ENCODE assay signal across 8 cellular contexts in genomic region chr19:15417699-15418098, GRCh38. TPM values are rescaled to one million over a fixed set of nuclear protein-coding genes. Genes with fewer than 3 reads are reported as not detected.
A peak's percentile ranks its signal among the peaks of the same experiment; 100 is the strongest.
DNase-seq lines count a peak whose midpoint lies in the region; ATAC-seq and TF ChIP-seq lines count a peak whose summit lies in the region.

No MANE protein-coding gene starts in this region.

- no peak for DNase-seq in A673 (ENCODE audit: low spot score)
- DNase-seq in HFF-Myc (ENCODE audit: extremely low read depth, low read depth): no peak
- no peak for DNase-seq in astrocyte of the cerebellum (ENCODE audit: low read depth)
- DNase-seq in left kidney (ENCODE audit: low read depth, low spot score): peak; percentile 73
- DNase-seq in GM10266 (ENCODE audit: extremely low spot score): no peak
- no peak for DNase-seq in NCI-H2029 (lab: John Stamatoyannopoulos, UW)

- POLR2A ChIA-PET in A673 (lab: Charles Lee; ENCODE audit: low non-redundant PET): no interaction called here

- peak overlapping the region; percentile 80 for H3K4me3 ChIP-seq in A673 (ENCODE audit: low read depth, low read length, poor library complexity, severe bottlenecking)
- peak overlapping the region; percentile 99 for H3K4me3 ChIP-seq in HFF-Myc (replicated peaks; ENCODE audit: low read depth, low read length)
- H3K4me3 ChIP-seq in astrocyte of the cerebellum (ENCODE audit: low read depth, low read length): peak overlapping the region; percentile 68
- peak overlapping the region; percentile 99 for H3K4me3 ChIP-seq in thymus (ENCODE audit: low read length)

- H3K4me1 ChIP-seq in A673 (ENCODE audit: insufficient read depth, low read length, poor library complexity, severe bottlenecking) (peaks cover 30% of the 10 kb centered on the region), thymus (ENCODE audit: control insufficient read depth, insufficient read depth, low read length) (peaks cover 26% of the 10 kb centered on the region)

- TSS peak; percentile 35 for BruUV-seq in A673 (replicated peaks; lab: Mats Ljungman, UMichigan)

- peaks cover 19% of the 10 kb centered on the region for H3K36me3 ChIP-seq in A673 (ENCODE audit: insufficient read depth, low read length, poor library complexity, severe bottlenecking)
- H3K36me3 ChIP-seq in thymus (ENCODE audit: control insufficient read depth, insufficient read depth): peaks cover 19% of the 10 kb centered on the region

- H3K9me3 ChIP-seq in A673 (ENCODE audit: low read depth, low read length, poor library complexity, severe bottlenecking) (no peaks in the 10 kb centered on the region), thymus (ENCODE audit: control insufficient read depth) (no peaks in the 10 kb centered on the region)

- H3K27ac ChIP-seq in A673 (ENCODE audit: low read depth, low read length, poor library complexity, severe bottlenecking): peak overlapping the region; percentile 94
- no peak overlapping the region for H3K27ac ChIP-seq in thymus (ENCODE audit: low read depth)

- TF ChIP-seq CTCF in A673 (conservative IDR thresholded peaks at IDR 0.05; ENCODE audit: low read depth, low read length) (no peak), HFF-Myc (IDR thresholded peaks at IDR 0.05; ENCODE audit: low read depth, low read length, missing control alignments) (no peak), astrocyte of the cerebellum (IDR thresholded peaks at IDR 0.05; ENCODE audit: low read depth, low read length, missing control alignments) (no peak), GM10266 (IDR thresholded peaks at IDR 0.05; ENCODE audit: control insufficient read depth, insufficient read depth, low read depth, missing control alignments) (no peak)

- ATAC-seq in HG03354 (IDR thresholded peaks at IDR 0.05; ENCODE audit: poor library complexity, severe bottlenecking, unreplicated experiment): no peak

- CTCF ChIA-PET in A673 (lab: Charles Lee): no interaction called here

- in situ Hi-C loops in astrocyte of the cerebellum (cut with HindIII; ENCODE audit: low sequenced_read_pairs): no loop called here

- WGBS in thymus: 27% methylated on average over 9 of the region's 9 CpGs

- H3K27me3 ChIP-seq in A673 (replicated peaks; ENCODE audit: insufficient read depth, low read depth, low read length, poor library complexity) (no peaks in the 10 kb centered on the region), thymus (ENCODE audit: control insufficient read depth, insufficient read depth) (no peaks in the 10 kb centered on the region)

- intact Hi-C loops in A673 (cut with micrococcal nuclease; ENCODE audit: unreplicated experiment): loop anchor here (5.0 to 10.0 kb wide), 2 partner anchors 90 to 153 kb away; partner anchors contain the start of gene CYP4F22

RNA-seq across cellular contexts. Expression of gene AKAP8L, which starts 1.1 kb away (rescaled TPM):
- total RNA-seq in A673 (2021): 132 and 147 TPM in 2 replicates
- polyA plus RNA-seq in thymus: 128 TPM

RNA-seq across cellular contexts. Expression of gene WIZ, which starts 32.1 kb away (rescaled TPM):
- total RNA-seq in A673 (2021): 72.3 and 73.7 TPM in 2 replicates
- 13.3 TPM for polyA plus RNA-seq in thymus

RNA-seq across cellular contexts. Expression of gene AKAP8, which starts 38.1 kb away (rescaled TPM):
- total RNA-seq in A673 (2021): 46.8 and 48.4 TPM in 2 replicates
- polyA plus RNA-seq in thymus: 25.4 TPM

RNA-seq across cellular contexts. Expression of gene RASAL3, which starts 46.6 kb away (rescaled TPM):
- 1.1 TPM in 2 replicates for total RNA-seq in A673 (2021)
- polyA plus RNA-seq in thymus: 68.1 TPM
